Comparison of ENCODE assay signal across 10 cellular contexts in the genomic region with DNA sequence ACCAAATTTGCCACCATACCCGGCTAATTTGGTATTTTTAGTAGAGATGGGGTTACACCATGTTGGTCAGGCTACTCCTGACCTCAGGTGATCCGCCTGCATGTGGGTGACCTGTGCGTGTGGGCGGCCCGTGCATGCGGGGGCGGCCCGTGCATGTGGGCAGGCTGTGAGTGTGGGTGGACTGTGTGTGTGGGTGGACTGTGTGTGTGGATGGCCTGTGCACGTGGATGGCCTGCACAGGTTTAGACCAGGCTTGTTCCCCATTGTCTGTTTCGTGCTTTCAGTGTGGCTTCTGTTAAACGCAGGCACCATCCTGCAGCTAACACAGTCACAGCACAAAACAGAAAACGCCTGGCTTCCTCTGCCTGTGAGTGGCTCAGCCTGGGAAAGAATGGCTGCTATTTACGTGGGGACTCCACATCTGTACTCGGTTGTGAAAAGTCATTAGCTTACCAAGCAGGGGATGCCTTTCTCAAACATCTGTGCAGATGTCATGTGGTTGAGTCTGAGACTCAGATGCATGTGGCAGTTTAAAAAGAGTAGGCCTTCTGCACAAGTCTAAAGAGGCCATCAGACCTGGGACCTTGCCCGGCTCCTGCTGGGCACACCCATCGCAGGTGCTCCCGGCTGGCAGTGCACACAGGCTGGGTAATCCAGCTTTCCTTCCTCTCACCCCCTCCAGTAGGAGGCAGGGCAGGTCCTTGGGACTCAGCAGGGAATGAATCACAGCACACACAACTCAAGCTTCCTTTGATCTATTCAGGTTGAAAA.
DNase-seq lines count a peak whose midpoint lies in the region; ATAC-seq and TF ChIP-seq lines count a peak whose summit lies in the region.
"Had no signal": no experiment of that assay in that cellular context is flagged by ENCODE, and none has a peak within 500 bp of the region (broad histone marks: within the 10 kb centered on the region; RNA-seq: fewer than 3 reads in every experiment).

No MANE protein-coding gene starts in this region.

- in situ Hi-C loops in mammary epithelial cell (cut with MboI; ENCODE audit: low sequenced_read_pairs in 2 of 2) = no loop called here

- WGBS in mammary epithelial cell (ENCODE audit: low coverage, missing lambda C conversion rate) = 86% methylated on average over 17 of the region's 17 CpGs
- WGBS in lung, 2 donors = 79 to 85% methylated on average over 17 of the region's 17 CpGs

- no peak overlapping the region for H3K4me2 ChIP-seq in mammary epithelial cell (ENCODE audit: insufficient read depth, low read depth, low read length)

- no peaks in the 10 kb centered on the region for H4K20me1 ChIP-seq in mammary epithelial cell (ENCODE audit: insufficient read depth, low read length)

- intact Hi-C loops in mammary epithelial cell (cut with micrococcal nuclease) = loop anchor here (5.0 kb wide), 1 partner anchor 142 kb away; no protein-coding TSS in a partner anchor

- H3K9me3 ChIP-seq in mammary epithelial cell (replicated peaks; ENCODE audit: insufficient read depth, low read length) = no peaks in the 10 kb centered on the region
- H3K9me3 ChIP-seq in lung (ENCODE audit: control insufficient read depth in 2 of 2, insufficient read depth in 1 of 2, low read length in 1 of 2) = peaks cover 0 to 2% of the 10 kb centered on the region in 2 donors

- peaks cover 7% of the 10 kb centered on the region for H3K27me3 ChIP-seq in mammary epithelial cell (ENCODE audit: insufficient read depth, low read length)
- no peaks in the 10 kb centered on the region for H3K27me3 ChIP-seq in lung (ENCODE audit: control insufficient read depth, insufficient read depth)

- H2AFZ ChIP-seq in mammary epithelial cell (ENCODE audit: low read depth, low read length) = no peak overlapping the region

- H3K36me3 ChIP-seq in mammary epithelial cell (ENCODE audit: insufficient read depth, low read length) = no peaks in the 10 kb centered on the region
- H3K36me3 ChIP-seq in lung (ENCODE audit: control insufficient read depth in 2 of 2, insufficient read depth in 2 of 2, low read length in 2 of 2) = no peaks in the 10 kb centered on the region

- BruUV-seq in mammary epithelial cell (replicated peaks; lab: Mats Ljungman, UMichigan) = no TSS peak

- TF ChIP-seq CTCF in mammary epithelial cell (conservative IDR thresholded peaks at IDR 0.05 in 1 of 2, IDR thresholded peaks at IDR 0.05 in 1 of 2; ENCODE audit: extremely low read depth in 1 of 2, insufficient read depth in 1 of 2, low read depth in 1 of 2, low read length in 2 of 2) (peak; percentile 37 to 70), lung (IDR thresholded peaks at IDR 0.05; ENCODE audit: control extremely low read depth, extremely low read depth) (no peak)

- no peaks in the 10 kb centered on the region for H3K4me1 ChIP-seq in mammary epithelial cell (ENCODE audit: insufficient read depth, low read length)
- H3K4me1 ChIP-seq in lung (ENCODE audit: control insufficient read depth in 2 of 2, insufficient read depth in 2 of 2, low read length in 2 of 2) = peaks cover 0 to 17% of the 10 kb centered on the region in 2 donors

- dilution Hi-C loops in mammary epithelial cell (cut with HindIII; ENCODE audit: low sequenced_read_pairs) = no loop called here

- H3K27ac ChIP-seq in mammary epithelial cell (ENCODE audit: insufficient read depth, low read depth, low read length) (no peak overlapping the region), lung (ENCODE audit: low read depth in 1 of 2, low read length in 1 of 2) (peak overlapping the region in 1 of 2 donors; percentile 15)

- H3K9ac ChIP-seq in mammary epithelial cell (ENCODE audit: insufficient read depth, low read length) = no peak overlapping the region

- DNase-seq in COLO668 (lab: John Stamatoyannopoulos, UW; ENCODE audit: unreplicated experiment) (peak; percentile 86), NCI-H1092 treated with DMSO at 0.1 percent for 48 hours (lab: John Stamatoyannopoulos, UW) (peak; percentile 43), mammary epithelial cell (peak; percentile 48), lung (ENCODE audit: low spot score) (peak; percentile 61)
- DNase-seq in activated T-cell treated with anti-CD3 and anti-CD28 coated beads, Interleukin-2, amount 50 U/mL, for 1 hour = no peak
- no peak for DNase-seq in activated effector memory CD4-positive, alpha-beta T cell treated with anti-CD3 and anti-CD28 coated beads, Interleukin-2, amount 50 U/mL, for 16 hours
- DNase-seq: KG1; naive thymus-derived CD4-positive, alpha-beta T cell had no signal

- H3K79me2 ChIP-seq in mammary epithelial cell (ENCODE audit: insufficient read depth, low read length) = no peaks in the 10 kb centered on the region

- ATAC-seq in lung (ENCODE audit: insufficient read depth, low FRiP score) = peak; percentile 75
- no peak for ATAC-seq in HG02973 (IDR thresholded peaks at IDR 0.05; ENCODE audit: unreplicated experiment)
- ATAC-seq in GM21360 (IDR thresholded peaks at IDR 0.05; ENCODE audit: unreplicated experiment) = no peak
- ATAC-seq: naive thymus-derived CD4-positive, alpha-beta T cell had no signal

- H3K4me3 ChIP-seq in mammary epithelial cell (replicated peaks in 1 of 3; ENCODE audit: insufficient read depth in 1 of 3, low read depth in 2 of 3, low read length in 3 of 3) (no peak overlapping the region), lung (no peak overlapping the region)

- CTCF ChIA-PET in mammary epithelial cell (lab: Charles Lee; ENCODE audit: low non-redundant PET) = interaction anchor here (0.7 kb wide), 1 partner anchor 769 kb away, joined by 3 read pairs; no protein-coding TSS in a partner anchor

Comparison
In these comparisons a context has a peak if more than half of its experiments do, and no peak if none do; other contexts are left out.
1. DNase-seq: peak in COLO668 (single experiment), NCI-H1092 treated with DMSO at 0.1 percent for 48 hours (single experiment), mammary epithelial cell (single experiment) and lung (single experiment); none in activated T-cell treated with anti-CD3 and anti-CD28 coated beads, Interleukin-2, amount 50 U/mL, for 1 hour (single experiment) and activated effector memory CD4-positive, alpha-beta T cell treated with anti-CD3 and anti-CD28 coated beads, Interleukin-2, amount 50 U/mL, for 16 hours (single experiment).